Comparison of ENCODE assay signal across 10 cellular contexts in genomic region chr1:27544818-27545612, GRCh38. TPM values are rescaled to one million over a fixed set of nuclear protein-coding genes. Genes with fewer than 3 reads are reported as not detected.
DNase-seq lines count a peak whose midpoint lies in the region; ATAC-seq and TF ChIP-seq lines count a peak whose summit lies in the region.
"Had no signal": no experiment of that assay in that cellular context is flagged by ENCODE, and none has a peak within 500 bp of the region (broad histone marks: within the 10 kb centered on the region; RNA-seq: fewer than 3 reads in every experiment).

No MANE protein-coding gene starts in this region.

- H3K36me3 ChIP-seq in WERI-Rb-1: peaks cover 51% of the 10 kb centered on the region

- H3K27me3 Mint-ChIP-seq in T-helper 17 cell: no peaks in the 10 kb centered on the region

- H3K9me3 ChIP-seq in T-helper 17 cell (ENCODE audit: control insufficient read depth, low read length, poor library complexity, severe bottlenecking) (no peaks in the 10 kb centered on the region), WERI-Rb-1 (ENCODE audit: severe bottlenecking) (no peaks in the 10 kb centered on the region)

- intact Hi-C loops in posterior vena cava (cut with DNase I): no loop called here

- TF ChIP-seq CTCF in WERI-Rb-1 (IDR thresholded peaks at IDR 0.05; ENCODE audit: low read depth, low read length): no peak

- H3K4me3 ChIP-seq in WERI-Rb-1 (ENCODE audit: low read depth, low read length): no peak overlapping the region

- no peaks in the 10 kb centered on the region for H3K36me3 Mint-ChIP-seq in T-helper 17 cell (ENCODE audit: low read depth)

- no peaks in the 10 kb centered on the region for H3K27me3 ChIP-seq in WERI-Rb-1 (ENCODE audit: insufficient read depth, low read depth, severe bottlenecking)

- H3K27ac ChIP-seq in WERI-Rb-1: no peak overlapping the region

- ATAC-seq in T-helper 17 cell: no peak
- ATAC-seq: CD8-positive, alpha-beta T cell had no signal

- H3K27ac Mint-ChIP-seq in T-helper 17 cell: peak overlapping the region; percentile 19
- H3K27ac Mint-ChIP-seq: CD8-positive, alpha-beta T cell had no signal

- peaks cover 15% of the 10 kb centered on the region for H3K4me1 Mint-ChIP-seq in T-helper 17 cell

- peak; percentile 93 for DNase-seq in AG20443 (ENCODE audit: low spot score)
- no peak for DNase-seq in T-helper 17 cell
- peak; percentile 69 for DNase-seq in fibroblast of peridontal ligament (ENCODE audit: extremely low read depth)
- DNase-seq in posterior vena cava (ENCODE audit: low spot score): peak; percentile 93
- DNase-seq in GM19238 (ENCODE audit: insufficient read length, low spot score): no peak
- no peak for DNase-seq in WERI-Rb-1
- no peak for DNase-seq in DMS153 (lab: John Stamatoyannopoulos, UW)
- no peak for DNase-seq in NCI-H748 treated with DMSO at 0.1 percent for 48 hours (lab: John Stamatoyannopoulos, UW)
- DNase-seq: CD8-positive, alpha-beta T cell; NCI-H2107 had no signal

- H3K4me3 Mint-ChIP-seq in T-helper 17 cell: no peak overlapping the region
- H3K4me3 Mint-ChIP-seq: CD8-positive, alpha-beta T cell had no signal

RNA-seq across cellular contexts. Expression of gene WASF2, which starts 55.0 kb away (rescaled TPM):
- total RNA-seq in T-helper 17 cell: 100 to 1,000 TPM; 124 to 144 TPM
- 100 to 1,000 TPM; 154 to 155 TPM for total RNA-seq in posterior vena cava

RNA-seq across cellular contexts. Expression of gene AHDC1, which starts 58.9 kb away (rescaled TPM):
- total RNA-seq in T-helper 17 cell (10 to 100 TPM; 15.9 to 18.7 TPM), posterior vena cava (10 to 100 TPM; 54.5 to 58.3 TPM)

Comparison
In these comparisons a context has a peak if more than half of its experiments do, and no peak if none do; other contexts are left out.
1. DNase-seq: peak in AG20443 (single experiment), fibroblast of peridontal ligament (single experiment) and posterior vena cava (single experiment); none in T-helper 17 cell (0 of 3), GM19238 (single experiment), WERI-Rb-1 (single experiment), DMS153 (single experiment) and NCI-H748 treated with DMSO at 0.1 percent for 48 hours (single experiment).